1 cellular context compared by ENCODE assay signal in the genomic region with DNA sequence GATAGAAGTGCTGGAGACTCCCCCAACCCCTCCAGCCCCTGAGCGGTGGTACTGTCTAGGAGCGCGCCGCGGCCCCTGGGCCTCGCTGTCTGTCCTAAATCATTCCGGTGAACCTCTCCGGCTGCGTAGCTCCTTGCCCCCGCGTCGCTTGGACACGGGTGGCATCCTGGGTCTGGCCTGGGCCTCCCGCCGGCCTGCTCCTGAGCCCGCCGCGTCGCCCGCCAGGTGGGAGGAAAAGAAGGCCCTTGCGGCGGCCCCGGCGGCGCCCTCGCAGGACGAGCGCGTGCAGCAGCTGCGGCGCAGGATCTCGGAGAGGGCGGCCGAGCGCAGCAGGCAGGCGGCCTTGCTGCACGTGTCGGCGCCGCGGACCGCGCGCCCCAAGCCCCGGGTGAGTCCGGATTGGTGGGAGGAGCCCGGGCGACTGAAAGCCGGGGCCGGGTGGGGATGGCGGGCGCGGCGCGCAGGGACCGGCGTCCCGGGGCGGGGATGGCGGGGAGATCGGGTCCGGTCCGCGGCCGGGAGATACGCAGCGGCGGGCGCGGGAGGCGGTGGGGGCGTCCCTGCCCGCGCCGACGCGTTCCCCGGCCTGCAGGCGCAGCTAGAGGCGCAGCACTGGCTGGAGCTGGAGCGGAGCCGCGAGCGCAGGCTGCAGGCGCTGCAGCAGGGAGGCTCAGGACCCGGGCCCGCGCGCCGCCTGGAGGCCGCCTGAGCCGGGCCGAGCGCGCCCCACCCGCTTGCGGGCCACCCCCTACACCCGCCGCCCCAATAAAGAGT.
TF ChIP-seq lines count a peak whose summit lies in the region.

No MANE protein-coding gene starts in this region.

TF ChIP-seq in HepG2, 621 proteins besides CTCF, POLR2A, EP300 and RAD21 (continued from another document and continues in another):
- TF ChIP-seq, protein P1, sequence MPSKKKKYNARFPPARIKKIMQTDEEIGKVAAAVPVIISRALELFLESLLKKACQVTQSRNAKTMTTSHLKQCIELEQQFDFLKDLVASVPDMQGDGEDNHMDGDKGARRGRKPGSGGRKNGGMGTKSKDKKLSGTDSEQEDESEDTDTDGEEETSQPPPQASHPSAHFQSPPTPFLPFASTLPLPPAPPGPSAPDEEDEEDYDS (CRISPR knock-in tag; IDR thresholded peaks at IDR 0.05): no peak
- TF ChIP-seq, protein P2, sequence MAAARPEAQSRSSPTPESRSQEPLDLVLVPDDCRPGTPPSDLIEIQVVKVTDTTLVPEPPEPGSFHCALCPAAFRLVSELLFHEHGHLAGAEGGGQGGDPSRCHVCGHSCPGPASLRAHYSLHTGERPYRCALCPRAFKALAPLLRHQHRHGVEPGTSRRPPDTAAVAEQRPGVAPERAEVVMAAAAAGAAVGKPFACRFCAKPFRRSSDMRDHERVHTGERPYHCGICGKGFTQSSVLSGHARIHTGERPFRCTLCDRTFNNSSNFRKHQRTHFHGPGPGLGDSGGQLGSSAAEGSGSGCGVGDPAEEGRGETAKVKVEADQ (CRISPR knock-in tag; IDR thresholded peaks at IDR 0.05; ENCODE audit: borderline replicate concordance): peak; percentile 74; the same call in 1 of the 2 replicates
- TF ChIP-seq ZNF703 (CRISPR knock-in tag; IDR thresholded peaks at IDR 0.05; ENCODE audit: borderline replicate concordance) (0 out of 2 replicates have a peak, but pooled peaks have one; percentile 43), ZNF337 (CRISPR knock-in tag; IDR thresholded peaks at IDR 0.05; ENCODE audit: borderline replicate concordance, low read depth) (no peak), ARNT (IDR thresholded peaks at IDR 0.05) (no peak), ZMAT3 (CRISPR knock-in tag; conservative IDR thresholded peaks at IDR 0.05) (peak; percentile 65; the same call in 1 of the 2 replicates), ZNF768 (CRISPR knock-in tag; IDR thresholded peaks at IDR 0.05) (peak; percentile 67), ZNF570 (CRISPR knock-in tag; IDR thresholded peaks at IDR 0.05; ENCODE audit: borderline replicate concordance) (no peak), ZMYM4 (CRISPR knock-in tag; IDR thresholded peaks at IDR 0.05) (peak; percentile 65; the same call in 1 of the 2 replicates), ZNF841 (CRISPR knock-in tag; IDR thresholded peaks at IDR 0.05; ENCODE audit: borderline replicate concordance) (peak; percentile 95), SNAPC2 (CRISPR knock-in tag; IDR thresholded peaks at IDR 0.05) (peak; percentile 63; the same call in 1 of the 2 replicates), TSC22D2 (CRISPR knock-in tag; IDR thresholded peaks at IDR 0.05; ENCODE audit: borderline replicate concordance) (no peak), ZNF891 (CRISPR knock-in tag; IDR thresholded peaks at IDR 0.05) (no peak), ZNF766 (CRISPR knock-in tag; IDR thresholded peaks at IDR 0.05; ENCODE audit: borderline replicate concordance) (peak; percentile 69; the same call in 1 of the 2 replicates), CC2D1A (CRISPR knock-in tag; IDR thresholded peaks at IDR 0.05) (no peak), ZFP36L1 (CRISPR knock-in tag; IDR thresholded peaks at IDR 0.05) (peak; percentile 54; the same call in 1 of the 2 replicates), BORCS8-MEF2B (CRISPR knock-in tag; IDR thresholded peaks at IDR 0.05) (peak; percentile 92), ZNF629 (CRISPR knock-in tag; conservative IDR thresholded peaks at IDR 0.05) (0 out of 2 replicates have a peak, but pooled peaks have one; percentile 15), CBFB (CRISPR knock-in tag; IDR thresholded peaks at IDR 0.05) (0 out of 2 replicates have a peak, but pooled peaks have one; percentile 22), NFKBIZ (CRISPR knock-in tag; IDR thresholded peaks at IDR 0.05) (no peak), KLF13 (CRISPR knock-in tag; IDR thresholded peaks at IDR 0.05) (0 out of 2 replicates have a peak, but pooled peaks have one; percentile 56), MLLT10 (CRISPR knock-in tag; IDR thresholded peaks at IDR 0.05) (no peak), PRMT3 (CRISPR knock-in tag; IDR thresholded peaks at IDR 0.05; ENCODE audit: borderline replicate concordance, low read depth) (0 out of 2 replicates have a peak, but pooled peaks have one; percentile 54), ZNF343 (CRISPR knock-in tag; IDR thresholded peaks at IDR 0.05) (no peak), KDM5B (CRISPR knock-in tag; IDR thresholded peaks at IDR 0.05; ENCODE audit: borderline replicate concordance) (peak; percentile 88; the same call in 1 of the 2 replicates), ZNF616 (CRISPR knock-in tag; IDR thresholded peaks at IDR 0.05; ENCODE audit: low read depth) (peak; percentile 95), RBAK (CRISPR knock-in tag; IDR thresholded peaks at IDR 0.05) (no peak)
- TF ChIP-seq, protein P3, sequence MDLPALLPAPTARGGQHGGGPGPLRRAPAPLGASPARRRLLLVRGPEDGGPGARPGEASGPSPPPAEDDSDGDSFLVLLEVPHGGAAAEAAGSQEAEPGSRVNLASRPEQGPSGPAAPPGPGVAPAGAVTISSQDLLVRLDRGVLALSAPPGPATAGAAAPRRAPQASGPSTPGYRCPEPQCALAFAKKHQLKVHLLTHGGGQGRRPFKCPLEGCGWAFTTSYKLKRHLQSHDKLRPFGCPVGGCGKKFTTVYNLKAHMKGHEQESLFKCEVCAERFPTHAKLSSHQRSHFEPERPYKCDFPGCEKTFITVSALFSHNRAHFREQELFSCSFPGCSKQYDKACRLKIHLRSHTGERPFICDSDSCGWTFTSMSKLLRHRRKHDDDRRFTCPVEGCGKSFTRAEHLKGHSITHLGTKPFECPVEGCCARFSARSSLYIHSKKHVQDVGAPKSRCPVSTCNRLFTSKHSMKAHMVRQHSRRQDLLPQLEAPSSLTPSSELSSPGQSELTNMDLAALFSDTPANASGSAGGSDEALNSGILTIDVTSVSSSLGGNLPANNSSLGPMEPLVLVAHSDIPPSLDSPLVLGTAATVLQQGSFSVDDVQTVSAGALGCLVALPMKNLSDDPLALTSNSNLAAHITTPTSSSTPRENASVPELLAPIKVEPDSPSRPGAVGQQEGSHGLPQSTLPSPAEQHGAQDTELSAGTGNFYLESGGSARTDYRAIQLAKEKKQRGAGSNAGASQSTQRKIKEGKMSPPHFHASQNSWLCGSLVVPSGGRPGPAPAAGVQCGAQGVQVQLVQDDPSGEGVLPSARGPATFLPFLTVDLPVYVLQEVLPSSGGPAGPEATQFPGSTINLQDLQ (CRISPR knock-in tag; IDR thresholded peaks at IDR 0.05): 0 out of 2 replicates have a peak, but pooled peaks have one; percentile 75
- TF ChIP-seq, protein P4, sequence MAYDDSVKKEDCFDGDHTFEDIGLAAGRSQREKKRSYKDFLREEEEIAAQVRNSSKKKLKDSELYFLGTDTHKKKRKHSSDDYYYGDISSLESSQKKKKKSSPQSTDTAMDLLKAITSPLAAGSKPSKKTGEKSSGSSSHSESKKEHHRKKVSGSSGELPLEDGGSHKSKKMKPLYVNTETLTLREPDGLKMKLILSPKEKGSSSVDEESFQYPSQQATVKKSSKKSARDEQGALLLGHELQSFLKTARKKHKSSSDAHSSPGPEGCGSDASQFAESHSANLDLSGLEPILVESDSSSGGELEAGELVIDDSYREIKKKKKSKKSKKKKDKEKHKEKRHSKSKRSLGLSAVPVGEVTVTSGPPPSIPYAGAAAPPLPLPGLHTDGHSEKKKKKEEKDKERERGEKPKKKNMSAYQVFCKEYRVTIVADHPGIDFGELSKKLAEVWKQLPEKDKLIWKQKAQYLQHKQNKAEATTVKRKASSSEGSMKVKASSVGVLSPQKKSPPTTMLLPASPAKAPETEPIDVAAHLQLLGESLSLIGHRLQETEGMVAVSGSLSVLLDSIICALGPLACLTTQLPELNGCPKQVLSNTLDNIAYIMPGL (CRISPR knock-in tag; IDR thresholded peaks at IDR 0.05; ENCODE audit: borderline replicate concordance in 1 of 2, low read depth in 1 of 2): peak; percentile 38 to 61; a peak in 3 of 4 replicates
- TF ChIP-seq, protein P5, sequence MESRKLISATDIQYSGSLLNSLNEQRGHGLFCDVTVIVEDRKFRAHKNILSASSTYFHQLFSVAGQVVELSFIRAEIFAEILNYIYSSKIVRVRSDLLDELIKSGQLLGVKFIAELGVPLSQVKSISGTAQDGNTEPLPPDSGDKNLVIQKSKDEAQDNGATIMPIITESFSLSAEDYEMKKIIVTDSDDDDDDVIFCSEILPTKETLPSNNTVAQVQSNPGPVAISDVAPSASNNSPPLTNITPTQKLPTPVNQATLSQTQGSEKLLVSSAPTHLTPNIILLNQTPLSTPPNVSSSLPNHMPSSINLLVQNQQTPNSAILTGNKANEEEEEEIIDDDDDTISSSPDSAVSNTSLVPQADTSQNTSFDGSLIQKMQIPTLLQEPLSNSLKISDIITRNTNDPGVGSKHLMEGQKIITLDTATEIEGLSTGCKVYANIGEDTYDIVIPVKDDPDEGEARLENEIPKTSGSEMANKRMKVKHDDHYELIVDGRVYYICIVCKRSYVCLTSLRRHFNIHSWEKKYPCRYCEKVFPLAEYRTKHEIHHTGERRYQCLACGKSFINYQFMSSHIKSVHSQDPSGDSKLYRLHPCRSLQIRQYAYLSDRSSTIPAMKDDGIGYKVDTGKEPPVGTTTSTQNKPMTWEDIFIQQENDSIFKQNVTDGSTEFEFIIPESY (CRISPR knock-in tag; IDR thresholded peaks at IDR 0.05): no peak; the same call in 1 of the 2 replicates
- TF ChIP-seq, protein P6, sequence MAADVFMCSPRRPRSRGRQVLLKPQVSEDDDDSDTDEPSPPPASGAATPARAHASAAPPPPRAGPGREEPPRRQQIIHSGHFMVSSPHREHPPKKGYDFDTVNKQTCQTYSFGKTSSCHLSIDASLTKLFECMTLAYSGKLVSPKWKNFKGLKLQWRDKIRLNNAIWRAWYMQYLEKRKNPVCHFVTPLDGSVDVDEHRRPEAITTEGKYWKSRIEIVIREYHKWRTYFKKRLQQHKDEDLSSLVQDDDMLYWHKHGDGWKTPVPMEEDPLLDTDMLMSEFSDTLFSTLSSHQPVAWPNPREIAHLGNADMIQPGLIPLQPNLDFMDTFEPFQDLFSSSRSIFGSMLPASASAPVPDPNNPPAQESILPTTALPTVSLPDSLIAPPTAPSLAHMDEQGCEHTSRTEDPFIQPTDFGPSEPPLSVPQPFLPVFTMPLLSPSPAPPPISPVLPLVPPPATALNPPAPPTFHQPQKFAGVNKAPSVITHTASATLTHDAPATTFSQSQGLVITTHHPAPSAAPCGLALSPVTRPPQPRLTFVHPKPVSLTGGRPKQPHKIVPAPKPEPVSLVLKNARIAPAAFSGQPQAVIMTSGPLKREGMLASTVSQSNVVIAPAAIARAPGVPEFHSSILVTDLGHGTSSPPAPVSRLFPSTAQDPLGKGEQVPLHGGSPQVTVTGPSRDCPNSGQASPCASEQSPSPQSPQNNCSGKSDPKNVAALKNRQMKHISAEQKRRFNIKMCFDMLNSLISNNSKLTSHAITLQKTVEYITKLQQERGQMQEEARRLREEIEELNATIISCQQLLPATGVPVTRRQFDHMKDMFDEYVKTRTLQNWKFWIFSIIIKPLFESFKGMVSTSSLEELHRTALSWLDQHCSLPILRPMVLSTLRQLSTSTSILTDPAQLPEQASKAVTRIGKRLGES (CRISPR knock-in tag; IDR thresholded peaks at IDR 0.05; ENCODE audit: borderline replicate concordance): peak; percentile 82; the same call in 1 of the 2 replicates
- TF ChIP-seq, protein P7, sequence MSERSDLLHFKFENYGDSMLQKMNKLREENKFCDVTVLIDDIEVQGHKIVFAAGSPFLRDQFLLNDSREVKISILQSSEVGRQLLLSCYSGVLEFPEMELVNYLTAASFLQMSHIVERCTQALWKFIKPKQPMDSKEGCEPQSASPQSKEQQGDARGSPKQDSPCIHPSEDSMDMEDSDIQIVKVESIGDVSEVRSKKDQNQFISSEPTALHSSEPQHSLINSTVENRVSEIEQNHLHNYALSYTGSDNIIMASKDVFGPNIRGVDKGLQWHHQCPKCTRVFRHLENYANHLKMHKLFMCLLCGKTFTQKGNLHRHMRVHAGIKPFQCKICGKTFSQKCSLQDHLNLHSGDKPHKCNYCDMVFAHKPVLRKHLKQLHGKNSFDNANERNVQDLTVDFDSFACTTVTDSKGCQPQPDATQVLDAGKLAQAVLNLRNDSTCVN (CRISPR knock-in tag; IDR thresholded peaks at IDR 0.05; ENCODE audit: borderline replicate concordance): no peak
- TF ChIP-seq, protein P8, sequence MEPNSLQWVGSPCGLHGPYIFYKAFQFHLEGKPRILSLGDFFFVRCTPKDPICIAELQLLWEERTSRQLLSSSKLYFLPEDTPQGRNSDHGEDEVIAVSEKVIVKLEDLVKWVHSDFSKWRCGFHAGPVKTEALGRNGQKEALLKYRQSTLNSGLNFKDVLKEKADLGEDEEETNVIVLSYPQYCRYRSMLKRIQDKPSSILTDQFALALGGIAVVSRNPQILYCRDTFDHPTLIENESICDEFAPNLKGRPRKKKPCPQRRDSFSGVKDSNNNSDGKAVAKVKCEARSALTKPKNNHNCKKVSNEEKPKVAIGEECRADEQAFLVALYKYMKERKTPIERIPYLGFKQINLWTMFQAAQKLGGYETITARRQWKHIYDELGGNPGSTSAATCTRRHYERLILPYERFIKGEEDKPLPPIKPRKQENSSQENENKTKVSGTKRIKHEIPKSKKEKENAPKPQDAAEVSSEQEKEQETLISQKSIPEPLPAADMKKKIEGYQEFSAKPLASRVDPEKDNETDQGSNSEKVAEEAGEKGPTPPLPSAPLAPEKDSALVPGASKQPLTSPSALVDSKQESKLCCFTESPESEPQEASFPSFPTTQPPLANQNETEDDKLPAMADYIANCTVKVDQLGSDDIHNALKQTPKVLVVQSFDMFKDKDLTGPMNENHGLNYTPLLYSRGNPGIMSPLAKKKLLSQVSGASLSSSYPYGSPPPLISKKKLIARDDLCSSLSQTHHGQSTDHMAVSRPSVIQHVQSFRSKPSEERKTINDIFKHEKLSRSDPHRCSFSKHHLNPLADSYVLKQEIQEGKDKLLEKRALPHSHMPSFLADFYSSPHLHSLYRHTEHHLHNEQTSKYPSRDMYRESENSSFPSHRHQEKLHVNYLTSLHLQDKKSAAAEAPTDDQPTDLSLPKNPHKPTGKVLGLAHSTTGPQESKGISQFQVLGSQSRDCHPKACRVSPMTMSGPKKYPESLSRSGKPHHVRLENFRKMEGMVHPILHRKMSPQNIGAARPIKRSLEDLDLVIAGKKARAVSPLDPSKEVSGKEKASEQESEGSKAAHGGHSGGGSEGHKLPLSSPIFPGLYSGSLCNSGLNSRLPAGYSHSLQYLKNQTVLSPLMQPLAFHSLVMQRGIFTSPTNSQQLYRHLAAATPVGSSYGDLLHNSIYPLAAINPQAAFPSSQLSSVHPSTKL (CRISPR knock-in tag; IDR thresholded peaks at IDR 0.05): no peak
- TF ChIP-seq, protein P9, sequence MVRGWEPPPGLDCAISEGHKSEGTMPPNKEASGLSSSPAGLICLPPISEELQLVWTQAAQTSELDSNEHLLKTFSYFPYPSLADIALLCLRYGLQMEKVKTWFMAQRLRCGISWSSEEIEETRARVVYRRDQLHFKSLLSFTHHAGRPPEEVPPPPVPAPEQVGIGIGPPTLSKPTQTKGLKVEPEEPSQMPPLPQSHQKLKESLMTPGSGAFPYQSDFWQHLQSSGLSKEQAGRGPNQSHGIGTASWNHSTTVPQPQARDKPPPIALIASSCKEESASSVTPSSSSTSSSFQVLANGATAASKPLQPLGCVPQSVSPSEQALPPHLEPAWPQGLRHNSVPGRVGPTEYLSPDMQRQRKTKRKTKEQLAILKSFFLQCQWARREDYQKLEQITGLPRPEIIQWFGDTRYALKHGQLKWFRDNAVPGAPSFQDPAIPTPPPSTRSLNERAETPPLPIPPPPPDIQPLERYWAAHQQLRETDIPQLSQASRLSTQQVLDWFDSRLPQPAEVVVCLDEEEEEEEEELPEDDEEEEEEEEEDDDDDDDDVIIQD (CRISPR knock-in tag; IDR thresholded peaks at IDR 0.05; ENCODE audit: low read depth): no peak
- TF ChIP-seq, protein P10, sequence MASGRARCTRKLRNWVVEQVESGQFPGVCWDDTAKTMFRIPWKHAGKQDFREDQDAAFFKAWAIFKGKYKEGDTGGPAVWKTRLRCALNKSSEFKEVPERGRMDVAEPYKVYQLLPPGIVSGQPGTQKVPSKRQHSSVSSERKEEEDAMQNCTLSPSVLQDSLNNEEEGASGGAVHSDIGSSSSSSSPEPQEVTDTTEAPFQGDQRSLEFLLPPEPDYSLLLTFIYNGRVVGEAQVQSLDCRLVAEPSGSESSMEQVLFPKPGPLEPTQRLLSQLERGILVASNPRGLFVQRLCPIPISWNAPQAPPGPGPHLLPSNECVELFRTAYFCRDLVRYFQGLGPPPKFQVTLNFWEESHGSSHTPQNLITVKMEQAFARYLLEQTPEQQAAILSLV (CRISPR knock-in tag; IDR thresholded peaks at IDR 0.05; ENCODE audit: borderline replicate concordance): peak; percentile 67; the same call in 1 of the 2 replicates
